ENCODE assay signal across 28 cellular contexts in the genomic region with DNA sequence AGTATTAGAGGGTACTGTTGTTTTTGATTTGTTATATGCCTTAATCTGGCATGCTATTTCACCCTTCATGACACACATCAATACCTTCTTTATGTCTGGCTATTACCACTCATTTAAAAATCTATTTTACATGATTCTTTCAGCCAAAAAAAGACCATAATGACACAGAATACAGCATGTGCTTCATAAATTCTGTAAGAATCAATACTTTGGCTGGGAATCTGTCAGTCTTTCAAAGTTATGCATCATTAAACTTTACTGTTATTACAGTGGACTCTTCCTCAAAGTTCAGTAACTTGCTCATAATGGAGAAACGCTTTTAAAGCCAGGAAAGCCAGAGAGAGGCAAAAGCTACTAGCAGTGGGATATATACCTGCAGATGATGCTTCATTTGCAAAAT.
"Had no signal": no experiment of that assay in that cellular context is flagged by ENCODE, and none has a peak within 500 bp of the region (broad histone marks: within the 10 kb centered on the region; RNA-seq: fewer than 3 reads in every experiment).

No MANE protein-coding gene starts in this region.

- H3K4me2 ChIP-seq: neural progenitor cell had no signal

- H3K27me3 Mint-ChIP-seq: naive thymus-derived CD4-positive, alpha-beta T cell; stimulated activated naive B cell treated with anti-CD40 and anti-IgM and Interleukin-4, amounts not matched to agents 10 μg/mL and 1 μg/mL and 100 μg/mL, for 72 hours; stimulated activated naive CD8-positive, alpha-beta T cell treated with anti-CD3 and anti-CD28 coated beads, Interleukin-15, Interleukin-2, amounts not matched to agents 100 ng/mL and 50 ng/mL, for 24 hours had no signal

- H3K36me3 Mint-ChIP-seq: naive thymus-derived CD4-positive, alpha-beta T cell; natural killer cell; neural progenitor cell; stimulated activated effector memory CD8-positive, alpha-beta T cell treated with anti-CD3 and anti-CD28 coated beads, Interleukin-12 subunit alpha, Interleukin-12 subunit beta, amount 100 ng/mL, for 72 hours; stimulated activated naive B cell treated with anti-CD40 and anti-IgM and Interleukin-4, amounts not matched to agents 10 μg/mL and 1 μg/mL and 100 μg/mL, for 72 hours had no signal

- H3K79me2 ChIP-seq: parathyroid adenoma had no signal

- H3K4me1 Mint-ChIP-seq: natural killer cell; stimulated activated effector memory CD8-positive, alpha-beta T cell treated with anti-CD3 and anti-CD28 coated beads, Interleukin-12 subunit alpha, Interleukin-12 subunit beta, amount 100 ng/mL, for 72 hours; stimulated activated naive B cell treated with anti-CD40 and anti-IgM and Interleukin-4, amounts not matched to agents 10 μg/mL and 1 μg/mL and 100 μg/mL, for 72 hours had no signal

- ATAC-seq: naive thymus-derived CD4-positive, alpha-beta T cell; natural killer cell; right cardiac atrium; right lobe of liver; stimulated activated effector memory CD8-positive, alpha-beta T cell treated with anti-CD3 and anti-CD28 coated beads, Interleukin-12 subunit alpha, Interleukin-12 subunit beta, amount 100 ng/mL, for 72 hours; stimulated activated naive B cell treated with anti-CD40 and anti-IgM and Interleukin-4, amounts not matched to agents 10 μg/mL and 1 μg/mL and 100 μg/mL, for 72 hours; upper lobe of right lung had no signal

- H3K27ac ChIP-seq: neural progenitor cell, ovary, parathyroid adenoma, prostate gland, right lobe of liver, sigmoid colon, stomach, thoracic aorta, tibial nerve, upper lobe of right lung, uterus had no signal

- FAIRE-seq: small intestine had no signal

- H3K4me3 ChIP-seq: neural progenitor cell, ovary, prostate gland, right lobe of liver, sigmoid colon, stomach, thoracic aorta, thyroid gland, tibial nerve, upper lobe of right lung, uterus had no signal

- H3K36me3 ChIP-seq: neural progenitor cell, ovary, prostate gland, right lobe of liver, sigmoid colon, stomach, thoracic aorta, thyroid gland, tibial nerve, upper lobe of right lung, uterus had no signal

- H3K4me3 Mint-ChIP-seq: naive thymus-derived CD4-positive, alpha-beta T cell; natural killer cell; nephron; neural progenitor cell; stimulated activated effector memory CD8-positive, alpha-beta T cell treated with anti-CD3 and anti-CD28 coated beads, Interleukin-12 subunit alpha, Interleukin-12 subunit beta, amount 100 ng/mL, for 72 hours; stimulated activated naive B cell treated with anti-CD40 and anti-IgM and Interleukin-4, amounts not matched to agents 10 μg/mL and 1 μg/mL and 100 μg/mL, for 72 hours; stimulated activated naive CD8-positive, alpha-beta T cell treated with anti-CD3 and anti-CD28 coated beads, Interleukin-15, Interleukin-2, amounts not matched to agents 100 ng/mL and 50 ng/mL, for 24 hours had no signal

- H3K9ac ChIP-seq: neural progenitor cell, parathyroid adenoma had no signal

- H3K4me1 ChIP-seq: parathyroid adenoma, prostate gland, right lobe of liver, stomach, uterus had no signal

- H3K27ac Mint-ChIP-seq: naive thymus-derived CD4-positive, alpha-beta T cell; natural killer cell; nephron; neural progenitor cell; stimulated activated effector memory CD8-positive, alpha-beta T cell treated with anti-CD3 and anti-CD28 coated beads, Interleukin-12 subunit alpha, Interleukin-12 subunit beta, amount 100 ng/mL, for 72 hours; stimulated activated naive B cell treated with anti-CD40 and anti-IgM and Interleukin-4, amounts not matched to agents 10 μg/mL and 1 μg/mL and 100 μg/mL, for 72 hours; stimulated activated naive CD8-positive, alpha-beta T cell treated with anti-CD3 and anti-CD28 coated beads, Interleukin-15, Interleukin-2, amounts not matched to agents 100 ng/mL and 50 ng/mL, for 24 hours had no signal

- H2AFZ ChIP-seq: neural progenitor cell, parathyroid adenoma had no signal

- H3K9me3 ChIP-seq: ovary, prostate gland, right lobe of liver, sigmoid colon, stomach, thoracic aorta, thyroid gland, tibial nerve, upper lobe of right lung, uterus had no signal

- H3K9me3 Mint-ChIP-seq: naive thymus-derived CD4-positive, alpha-beta T cell; nephron; neural progenitor cell; stimulated activated naive B cell treated with anti-CD40 and anti-IgM and Interleukin-4, amounts not matched to agents 10 μg/mL and 1 μg/mL and 100 μg/mL, for 72 hours; stimulated activated naive CD8-positive, alpha-beta T cell treated with anti-CD3 and anti-CD28 coated beads, Interleukin-15, Interleukin-2, amounts not matched to agents 100 ng/mL and 50 ng/mL, for 24 hours had no signal

- DNase-seq: naive thymus-derived CD4-positive, alpha-beta T cell; natural killer cell; occipital lobe; ovary; posterior cingulate gyrus; right cardiac atrium; right lobe of liver; sigmoid colon; small intestine; stimulated activated CD4-positive, alpha-beta T cell treated with anti-CD3 and anti-CD28 coated beads, Interleukin-15, amount 100 ng/mL, for 24 hours; stimulated activated CD4-positive, alpha-beta T cell treated with anti-CD3 and anti-CD28 coated beads, Interleukin-2, amount 100 ng/mL, for 24 hours; stimulated activated CD4-positive, alpha-beta T cell treated with anti-CD3 and anti-CD28 coated beads, Interleukin-2, amount 100 ng/mL, for 48 hours; stimulated activated CD4-positive, alpha-beta T cell treated with anti-CD3 and anti-CD28 coated beads, Interleukin-4, amount 100 ng/mL, for 24 hours; stimulated activated naive B cell treated with anti-CD40 and anti-IgM and Interleukin-4, amounts not matched to agents 10 μg/mL and 1 μg/mL and 100 μg/mL, for 72 hours; stimulated activated naive CD4-positive, alpha-beta T cell treated with Interleukin-2 at 50 U/mL for 16 hours; stomach; thyroid gland; trophoblast cell; upper lobe of right lung; uterus had no signal

- H3K27me3 ChIP-seq: neural progenitor cell, ovary, right lobe of liver, sigmoid colon, stomach, thyroid gland, tibial nerve, upper lobe of right lung, uterus had no signal
